Comparison of ENCODE assay signal across 15 cellular contexts in genomic region chr17:32567511-32567910, GRCh38.
DNase-seq lines count a peak whose midpoint lies in the region; ATAC-seq and TF ChIP-seq lines count a peak whose summit lies in the region.
"Had no signal": no experiment of that assay in that cellular context is flagged by ENCODE, and none has a peak within 500 bp of the region (broad histone marks: within the 10 kb centered on the region; RNA-seq: fewer than 3 reads in every experiment).

No MANE protein-coding gene starts in this region.

- no peaks in the 10 kb centered on the region for H3K9me3 ChIP-seq in RWPE2 (ENCODE audit: severe bottlenecking)
- H3K9me3 ChIP-seq: BLaER1 treated with 17β-estradiol and CSF1 and Interleukin-3, amounts not matched to agents 10 nM and 100 nM had no signal

- no peaks in the 10 kb centered on the region; the same call in 1 of the 2 replicates for H3K36me3 ChIP-seq in RWPE2 (ENCODE audit: low read depth)
- H3K36me3 ChIP-seq: BLaER1 treated with 17β-estradiol and CSF1 and Interleukin-3, amounts not matched to agents 10 nM and 100 nM had no signal

- DNase-seq in ELR (ENCODE audit: low read depth): peak; percentile 27
- no peak for DNase-seq in RWPE2 (ENCODE audit: low spot score)
- peak; percentile 46 for DNase-seq in epithelial cell of esophagus (ENCODE audit: low read depth)
- DNase-seq in foreskin keratinocyte: peak in 1 of 2 donors; percentile 42
- DNase-seq in DMS53 treated with DMSO at 0.1 percent for 48 hours (lab: John Stamatoyannopoulos, UW; ENCODE audit: unreplicated experiment): no peak
- DNase-seq in activated naive CD4-positive, alpha-beta T cell (lab: John Stamatoyannopoulos, UW): no peak
- DNase-seq: 8988T; ACHN; CD4-positive, CD25-positive, alpha-beta regulatory T cell; DMS53 had no signal

- H3K27me3 ChIP-seq in RWPE2 (ENCODE audit: insufficient read depth, poor library complexity, severe bottlenecking) (no peaks in the 10 kb centered on the region), foreskin keratinocyte (no peaks in the 10 kb centered on the region)
- H3K27me3 ChIP-seq: BLaER1 treated with 17β-estradiol and CSF1 and Interleukin-3, amounts not matched to agents 10 nM and 100 nM had no signal

- TF ChIP-seq CTCF in RWPE2 (IDR thresholded peaks at IDR 0.05; ENCODE audit: poor library complexity, severe bottlenecking) (no peak), epithelial cell of esophagus (IDR thresholded peaks at IDR 0.05; ENCODE audit: insufficient read depth, low read depth, low read length, missing control alignments) (no peak), foreskin keratinocyte (conservative IDR thresholded peaks at IDR 0.05) (peak; percentile 34)

- H3K4me1 ChIP-seq in RWPE2 (ENCODE audit: insufficient read depth, poor library complexity, severe bottlenecking): peaks cover 26% of the 10 kb centered on the region
- H3K4me1 ChIP-seq in foreskin keratinocyte: peaks cover 56% of the 10 kb centered on the region

- H3K27ac ChIP-seq in RWPE2 (ENCODE audit: poor library complexity, severe bottlenecking) (peak overlapping the region; percentile 97), foreskin keratinocyte (peak overlapping the region; percentile 98)
- H3K27ac ChIP-seq: BLaER1 treated with 17β-estradiol and CSF1 and Interleukin-3, amounts not matched to agents 10 nM and 100 nM had no signal

- H3K4me3 ChIP-seq in RWPE2 (ENCODE audit: severe bottlenecking) (no peak overlapping the region), epithelial cell of esophagus (ENCODE audit: low read length) (no peak overlapping the region)
- H3K4me3 ChIP-seq: BLaER1 treated with 17β-estradiol and CSF1 and Interleukin-3, amounts not matched to agents 10 nM and 100 nM; GM12878 had no signal

- ATAC-seq in RWPE2 (ENCODE audit: low read depth): no peak
- no peak for ATAC-seq in foreskin keratinocyte
- no peak for ATAC-seq in HG02970 (IDR thresholded peaks at IDR 0.05; ENCODE audit: low FRiP score, unreplicated experiment)
- ATAC-seq in GM18861 (IDR thresholded peaks at IDR 0.05; ENCODE audit: unreplicated experiment): no peak
- ATAC-seq: GM12878, HCT116 had no signal

Comparison
In these comparisons a context has a peak if more than half of its experiments do, and no peak if none do; other contexts are left out.
1. DNase-seq: peak in ELR (single experiment) and epithelial cell of esophagus (single experiment); none in RWPE2 (single experiment), DMS53 treated with DMSO at 0.1 percent for 48 hours (single experiment) and activated naive CD4-positive, alpha-beta T cell (0 of 4).